In the genomic region with DNA sequence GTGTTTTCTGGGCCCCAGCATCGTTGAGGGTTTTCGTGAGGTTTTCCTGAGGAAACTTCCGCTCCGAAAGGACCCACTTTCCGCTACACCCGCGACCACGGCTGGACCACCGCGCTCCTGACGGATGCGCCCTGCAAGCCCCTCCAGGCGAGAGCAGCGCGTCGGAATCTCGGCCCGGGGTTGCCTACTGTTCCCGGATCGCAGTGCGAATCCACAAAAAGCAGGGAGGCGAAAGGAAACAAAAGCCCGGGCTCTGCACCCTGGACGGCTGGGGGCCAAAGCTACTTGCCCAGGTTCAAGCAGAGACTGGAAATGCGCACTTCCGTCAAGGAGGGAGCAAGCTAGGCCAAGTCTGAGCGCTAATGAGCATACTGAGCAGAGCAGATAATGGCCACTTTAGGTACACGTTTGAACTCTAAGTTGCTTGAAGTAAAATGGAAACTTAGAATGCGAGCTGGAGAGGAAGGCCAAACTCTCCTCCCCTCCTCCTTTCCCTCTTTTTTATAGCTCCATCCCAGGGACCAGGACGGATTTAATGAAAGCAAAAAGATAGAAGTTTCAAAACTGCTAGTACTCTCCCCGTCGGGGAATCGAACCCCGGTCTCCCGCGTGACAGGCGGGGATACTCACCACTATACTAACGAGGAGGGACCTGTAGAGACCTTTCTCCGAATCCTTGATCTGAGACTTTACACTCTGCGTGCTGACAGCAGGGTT, we compare ENCODE assay signal across 1 cellular context.
TF ChIP-seq lines count a peak whose summit lies in the region.

No MANE protein-coding gene starts in this region.

TF ChIP-seq in HepG2, 621 proteins besides CTCF, POLR2A, EP300 and RAD21 (continued from another document and continues in another):
- TF ChIP-seq, protein P1, sequence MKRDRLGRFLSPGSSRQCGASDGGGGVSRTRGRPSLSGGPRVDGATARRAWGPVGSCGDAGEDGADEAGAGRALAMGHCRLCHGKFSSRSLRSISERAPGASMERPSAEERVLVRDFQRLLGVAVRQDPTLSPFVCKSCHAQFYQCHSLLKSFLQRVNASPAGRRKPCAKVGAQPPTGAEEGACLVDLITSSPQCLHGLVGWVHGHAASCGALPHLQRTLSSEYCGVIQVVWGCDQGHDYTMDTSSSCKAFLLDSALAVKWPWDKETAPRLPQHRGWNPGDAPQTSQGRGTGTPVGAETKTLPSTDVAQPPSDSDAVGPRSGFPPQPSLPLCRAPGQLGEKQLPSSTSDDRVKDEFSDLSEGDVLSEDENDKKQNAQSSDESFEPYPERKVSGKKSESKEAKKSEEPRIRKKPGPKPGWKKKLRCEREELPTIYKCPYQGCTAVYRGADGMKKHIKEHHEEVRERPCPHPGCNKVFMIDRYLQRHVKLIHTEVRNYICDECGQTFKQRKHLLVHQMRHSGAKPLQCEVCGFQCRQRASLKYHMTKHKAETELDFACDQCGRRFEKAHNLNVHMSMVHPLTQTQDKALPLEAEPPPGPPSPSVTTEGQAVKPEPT (CRISPR knock-in tag; IDR thresholded peaks at IDR 0.05; ENCODE audit: low read depth), result no peak; the same call in 1 of the 2 replicates
- no peak for TF ChIP-seq TBX3 (IDR thresholded peaks at IDR 0.05; ENCODE audit: borderline replicate concordance)
- TF ChIP-seq MAFF (IDR thresholded peaks at IDR 0.05; ENCODE audit: low read depth, low read length), result peak; percentile 48; the same call in 1 of the 2 replicates
- TF ChIP-seq, protein P2, sequence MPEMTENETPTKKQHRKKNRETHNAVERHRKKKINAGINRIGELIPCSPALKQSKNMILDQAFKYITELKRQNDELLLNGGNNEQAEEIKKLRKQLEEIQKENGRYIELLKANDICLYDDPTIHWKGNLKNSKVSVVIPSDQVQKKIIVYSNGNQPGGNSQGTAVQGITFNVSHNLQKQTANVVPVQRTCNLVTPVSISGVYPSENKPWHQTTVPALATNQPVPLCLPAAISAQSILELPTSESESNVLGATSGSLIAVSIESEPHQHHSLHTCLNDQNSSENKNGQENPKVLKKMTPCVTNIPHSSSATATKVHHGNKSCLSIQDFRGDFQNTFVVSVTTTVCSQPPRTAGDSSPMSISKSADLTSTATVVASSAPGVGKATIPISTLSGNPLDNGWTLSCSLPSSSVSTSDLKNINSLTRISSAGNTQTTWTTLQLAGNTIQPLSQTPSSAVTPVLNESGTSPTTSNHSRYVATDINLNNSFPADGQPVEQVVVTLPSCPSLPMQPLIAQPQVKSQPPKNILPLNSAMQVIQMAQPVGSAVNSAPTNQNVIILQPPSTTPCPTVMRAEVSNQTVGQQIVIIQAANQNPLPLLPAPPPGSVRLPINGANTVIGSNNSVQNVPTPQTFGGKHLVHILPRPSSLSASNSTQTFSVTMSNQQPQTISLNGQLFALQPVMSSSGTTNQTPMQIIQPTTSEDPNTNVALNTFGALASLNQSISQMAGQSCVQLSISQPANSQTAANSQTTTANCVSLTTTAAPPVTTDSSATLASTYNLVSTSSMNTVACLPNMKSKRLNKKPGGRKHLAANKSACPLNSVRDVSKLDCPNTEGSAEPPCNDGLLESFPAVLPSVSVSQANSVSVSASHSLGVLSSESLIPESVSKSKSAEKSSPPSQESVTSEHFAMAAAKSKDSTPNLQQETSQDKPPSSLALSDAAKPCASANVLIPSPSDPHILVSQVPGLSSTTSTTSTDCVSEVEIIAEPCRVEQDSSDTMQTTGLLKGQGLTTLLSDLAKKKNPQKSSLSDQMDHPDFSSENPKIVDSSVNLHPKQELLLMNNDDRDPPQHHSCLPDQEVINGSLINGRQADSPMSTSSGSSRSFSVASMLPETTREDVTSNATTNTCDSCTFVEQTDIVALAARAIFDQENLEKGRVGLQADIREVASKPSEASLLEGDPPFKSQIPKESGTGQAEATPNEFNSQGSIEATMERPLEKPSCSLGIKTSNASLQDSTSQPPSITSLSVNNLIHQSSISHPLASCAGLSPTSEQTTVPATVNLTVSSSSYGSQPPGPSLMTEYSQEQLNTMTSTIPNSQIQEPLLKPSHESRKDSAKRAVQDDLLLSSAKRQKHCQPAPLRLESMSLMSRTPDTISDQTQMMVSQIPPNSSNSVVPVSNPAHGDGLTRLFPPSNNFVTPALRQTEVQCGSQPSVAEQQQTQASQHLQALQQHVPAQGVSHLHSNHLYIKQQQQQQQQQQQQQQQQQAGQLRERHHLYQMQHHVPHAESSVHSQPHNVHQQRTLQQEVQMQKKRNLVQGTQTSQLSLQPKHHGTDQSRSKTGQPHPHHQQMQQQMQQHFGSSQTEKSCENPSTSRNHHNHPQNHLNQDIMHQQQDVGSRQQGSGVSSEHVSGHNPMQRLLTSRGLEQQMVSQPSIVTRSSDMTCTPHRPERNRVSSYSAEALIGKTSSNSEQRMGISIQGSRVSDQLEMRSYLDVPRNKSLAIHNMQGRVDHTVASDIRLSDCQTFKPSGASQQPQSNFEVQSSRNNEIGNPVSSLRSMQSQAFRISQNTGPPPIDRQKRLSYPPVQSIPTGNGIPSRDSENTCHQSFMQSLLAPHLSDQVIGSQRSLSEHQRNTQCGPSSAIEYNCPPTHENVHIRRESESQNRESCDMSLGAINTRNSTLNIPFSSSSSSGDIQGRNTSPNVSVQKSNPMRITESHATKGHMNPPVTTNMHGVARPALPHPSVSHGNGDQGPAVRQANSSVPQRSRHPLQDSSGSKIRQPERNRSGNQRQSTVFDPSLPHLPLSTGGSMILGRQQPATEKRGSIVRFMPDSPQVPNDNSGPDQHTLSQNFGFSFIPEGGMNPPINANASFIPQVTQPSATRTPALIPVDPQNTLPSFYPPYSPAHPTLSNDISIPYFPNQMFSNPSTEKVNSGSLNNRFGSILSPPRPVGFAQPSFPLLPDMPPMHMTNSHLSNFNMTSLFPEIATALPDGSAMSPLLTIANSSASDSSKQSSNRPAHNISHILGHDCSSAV (CRISPR knock-in tag; IDR thresholded peaks at IDR 0.05; ENCODE audit: borderline replicate concordance), result no peak
- TF ChIP-seq SNAPC5 (CRISPR knock-in tag; IDR thresholded peaks at IDR 0.05; ENCODE audit: borderline replicate concordance), result no peak
- no peak for TF ChIP-seq MXI1 (IDR thresholded peaks at IDR 0.05; ENCODE audit: borderline replicate concordance, low read depth, low read length)
- TF ChIP-seq PLRG1 (conservative IDR thresholded peaks at IDR 0.05), result no peak
- TF ChIP-seq, protein P3, sequence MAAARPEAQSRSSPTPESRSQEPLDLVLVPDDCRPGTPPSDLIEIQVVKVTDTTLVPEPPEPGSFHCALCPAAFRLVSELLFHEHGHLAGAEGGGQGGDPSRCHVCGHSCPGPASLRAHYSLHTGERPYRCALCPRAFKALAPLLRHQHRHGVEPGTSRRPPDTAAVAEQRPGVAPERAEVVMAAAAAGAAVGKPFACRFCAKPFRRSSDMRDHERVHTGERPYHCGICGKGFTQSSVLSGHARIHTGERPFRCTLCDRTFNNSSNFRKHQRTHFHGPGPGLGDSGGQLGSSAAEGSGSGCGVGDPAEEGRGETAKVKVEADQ (CRISPR knock-in tag; IDR thresholded peaks at IDR 0.05; ENCODE audit: borderline replicate concordance), result no peak
- TF ChIP-seq CCAR2 (optimal IDR thresholded peaks at IDR 0.05; ENCODE audit: low read depth, low read length), result no peak
- TF ChIP-seq ZNF24 (IDR thresholded peaks at IDR 0.05), result peak; percentile 99
- peak; percentile 72 for TF ChIP-seq ZSCAN29 (CRISPR knock-in tag; conservative IDR thresholded peaks at IDR 0.05)
- no peak for TF ChIP-seq KDM5A (IDR thresholded peaks at IDR 0.05; ENCODE audit: borderline replicate concordance, low read length)
- TF ChIP-seq HNF1B (CRISPR knock-in tag; IDR thresholded peaks at IDR 0.05), result no peak
- TF ChIP-seq ZNF552 (CRISPR knock-in tag; IDR thresholded peaks at IDR 0.05; ENCODE audit: borderline replicate concordance), result no peak
- no peak for TF ChIP-seq ZNF281 (CRISPR knock-in tag; IDR thresholded peaks at IDR 0.05; ENCODE audit: borderline replicate concordance)
- TF ChIP-seq, protein P4, sequence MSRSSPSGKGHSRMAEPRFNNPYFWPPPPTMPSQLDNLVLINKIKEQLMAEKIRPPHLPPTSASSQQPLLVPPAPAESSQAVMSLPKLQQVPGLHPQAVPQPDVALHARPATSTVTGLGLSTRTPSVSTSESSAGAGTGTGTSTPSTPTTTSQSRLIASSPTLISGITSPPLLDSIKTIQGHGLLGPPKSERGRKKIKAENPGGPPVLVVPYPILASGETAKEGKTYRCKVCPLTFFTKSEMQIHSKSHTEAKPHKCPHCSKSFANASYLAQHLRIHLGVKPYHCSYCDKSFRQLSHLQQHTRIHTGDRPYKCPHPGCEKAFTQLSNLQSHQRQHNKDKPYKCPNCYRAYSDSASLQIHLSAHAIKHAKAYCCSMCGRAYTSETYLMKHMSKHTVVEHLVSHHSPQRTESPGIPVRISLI (CRISPR knock-in tag; IDR thresholded peaks at IDR 0.05; ENCODE audit: borderline replicate concordance), result no peak
- no peak for TF ChIP-seq ZNF772 (CRISPR knock-in tag; IDR thresholded peaks at IDR 0.05)
- no peak for TF ChIP-seq CHD4 (IDR thresholded peaks at IDR 0.05; ENCODE audit: borderline replicate concordance, low read length)
- TF ChIP-seq, protein P5, sequence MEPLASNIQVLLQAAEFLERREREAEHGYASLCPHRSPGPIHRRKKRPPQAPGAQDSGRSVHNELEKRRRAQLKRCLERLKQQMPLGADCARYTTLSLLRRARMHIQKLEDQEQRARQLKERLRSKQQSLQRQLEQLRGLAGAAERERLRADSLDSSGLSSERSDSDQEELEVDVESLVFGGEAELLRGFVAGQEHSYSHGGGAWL (CRISPR knock-in tag; IDR thresholded peaks at IDR 0.05), result no peak
- no peak for TF ChIP-seq GRHL1 (CRISPR knock-in tag; conservative IDR thresholded peaks at IDR 0.05)
- TF ChIP-seq, protein P6, sequence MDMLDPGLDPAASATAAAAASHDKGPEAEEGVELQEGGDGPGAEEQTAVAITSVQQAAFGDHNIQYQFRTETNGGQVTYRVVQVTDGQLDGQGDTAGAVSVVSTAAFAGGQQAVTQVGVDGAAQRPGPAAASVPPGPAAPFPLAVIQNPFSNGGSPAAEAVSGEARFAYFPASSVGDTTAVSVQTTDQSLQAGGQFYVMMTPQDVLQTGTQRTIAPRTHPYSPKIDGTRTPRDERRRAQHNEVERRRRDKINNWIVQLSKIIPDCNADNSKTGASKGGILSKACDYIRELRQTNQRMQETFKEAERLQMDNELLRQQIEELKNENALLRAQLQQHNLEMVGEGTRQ (IDR thresholded peaks at IDR 0.05; ENCODE audit: low read depth, low read length), result no peak
- TF ChIP-seq, protein P6 (CRISPR knock-in tag; IDR thresholded peaks at IDR 0.05; ENCODE audit: borderline replicate concordance), result no peak
- TF ChIP-seq ZFP41 (CRISPR knock-in tag; IDR thresholded peaks at IDR 0.05; ENCODE audit: borderline replicate concordance), result no peak
